ENCODE assay signal across 20 cellular contexts in genomic region chr14:105925615-105926414, GRCh38.
"Had no signal": no experiment of that assay in that cellular context is flagged by ENCODE, and none has a peak within 500 bp of the region (broad histone marks: within the 10 kb centered on the region; RNA-seq: fewer than 3 reads in every experiment).

No MANE protein-coding gene starts in this region.

- ATAC-seq: activated naive CD4-positive, alpha-beta T cell treated with anti-CD3 and anti-CD28 coated beads, Interleukin-2, amount 50 U/mL, for 72 hours; body of pancreas; SK-N-SH treated with all-trans-retinoic acid at 6 μM for 48 hours had no signal

- H3K9me3 ChIP-seq: body of pancreas, transverse colon had no signal

- H3K4me1 ChIP-seq: body of pancreas, esophagus muscularis mucosa, transverse colon had no signal

- H3K27ac Mint-ChIP-seq: activated naive CD4-positive, alpha-beta T cell treated with anti-CD3 and anti-CD28 coated beads, Interleukin-2, amount 50 U/mL, for 72 hours; nephron progenitor cell had no signal

- H3K79me2 ChIP-seq: hepatocyte had no signal

- H3K4me1 Mint-ChIP-seq: central memory CD8-positive, alpha-beta T cell; nephron progenitor cell had no signal

- H3K27me3 ChIP-seq: body of pancreas, hepatocyte, transverse colon had no signal

- H3K36me3 ChIP-seq: esophagus muscularis mucosa, transverse colon had no signal

- DNase-seq: activated CD4-positive, alpha-beta T cell treated with anti-CD3 and anti-CD28 coated beads for 1 hour; activated CD4-positive, alpha-beta T cell treated with anti-CD3 and anti-CD28 coated beads, Interleukin-2, amount 50 U/mL, for 4 hours; activated T-cell treated with anti-CD3 and anti-CD28 coated beads for 4 hours; amygdala; cortex of kidney; effector CD4-positive, alpha-beta T cell; islet precursor cell; mesendoderm; nephron progenitor cell; stimulated activated CD4-positive, alpha-beta T cell treated with anti-CD3 and anti-CD28 coated beads, Interleukin-15, amount 100 ng/mL, for 24 hours; stimulated activated CD4-positive, alpha-beta T cell treated with anti-CD3 and anti-CD28 coated beads, Interleukin-4, amount 100 ng/mL, for 1 hour; stimulated activated naive CD4-positive, alpha-beta T cell; T1000 had no signal

- H3K4me2 ChIP-seq: hepatocyte had no signal

- H3K4me3 Mint-ChIP-seq: central memory CD8-positive, alpha-beta T cell; nephron progenitor cell had no signal

- H3K27ac ChIP-seq: body of pancreas, esophagus muscularis mucosa, hepatocyte, transverse colon had no signal

- H3K4me3 ChIP-seq: body of pancreas, esophagus muscularis mucosa, hepatocyte, transverse colon had no signal

- H2AFZ ChIP-seq: hepatocyte had no signal
